27 cellular contexts compared by ENCODE assay signal in the genomic region with DNA sequence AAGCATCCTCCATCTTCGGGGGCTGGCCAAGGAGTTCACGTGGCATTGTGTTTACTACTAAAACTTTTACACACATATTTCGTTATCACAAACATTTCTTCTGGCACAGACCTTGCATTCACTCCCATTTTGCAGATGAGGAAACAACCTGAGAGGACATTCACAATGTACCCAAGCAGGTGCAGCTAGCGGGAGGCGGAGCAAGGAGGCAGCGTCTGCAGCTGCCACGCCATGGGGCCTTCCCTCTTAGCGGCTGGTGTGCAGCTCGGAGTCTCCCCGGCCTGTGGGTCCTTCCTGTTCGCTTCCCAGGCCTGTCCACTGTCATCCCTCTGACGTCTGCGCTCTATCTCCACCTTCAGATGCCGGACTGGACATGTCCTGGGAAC.
"Had no signal": no experiment of that assay in that cellular context is flagged by ENCODE, and none has a peak within 500 bp of the region (broad histone marks: within the 10 kb centered on the region; RNA-seq: fewer than 3 reads in every experiment).

No MANE protein-coding gene starts in this region.

- H3K36me3 ChIP-seq: left lung, pancreas, prostate gland, sigmoid colon, spleen, suprapubic skin, thoracic aorta, tibial artery, vagina had no signal

- H3K27ac ChIP-seq: left lung, pancreas, prostate gland, sigmoid colon, spleen, suprapubic skin, thoracic aorta, tibial artery, vagina had no signal

- H3K9me3 Mint-ChIP-seq: natural killer cell; stimulated activated effector memory CD8-positive, alpha-beta T cell treated with anti-CD3 and anti-CD28 coated beads, Interleukin-12 subunit alpha, Interleukin-12 subunit beta, amount 100 ng/mL, for 72 hours; stimulated activated naive CD8-positive, alpha-beta T cell treated with anti-CD3 and anti-CD28 coated beads, Interleukin-15, Interleukin-2, amounts not matched to agents 100 ng/mL and 50 ng/mL, for 24 hours had no signal

- H3K36me3 Mint-ChIP-seq: naive B cell; natural killer cell; stimulated activated effector memory CD8-positive, alpha-beta T cell treated with anti-CD3 and anti-CD28 coated beads, Interleukin-12 subunit alpha, Interleukin-12 subunit beta, amount 100 ng/mL, for 72 hours had no signal

- H3K4me1 Mint-ChIP-seq: mesothelial cell of epicardium, natural killer cell, nephron progenitor cell had no signal

- H3K4me3 ChIP-seq: left lung, lung, pancreas, prostate gland, sigmoid colon, spleen, suprapubic skin, thoracic aorta, tibial artery, vagina had no signal

- DNase-seq: hippocampal formation; kidney glomerular epithelial cell; left cardiac atrium; left lung; mesendoderm; naive B cell; natural killer cell; nephron progenitor cell; pancreas; retina; right cardiac atrium; sigmoid colon; small intestine; spleen; stimulated activated CD4-positive, alpha-beta T cell treated with anti-CD3 and anti-CD28 coated beads, Interleukin-4, amount 100 ng/mL, for 24 hours; stimulated activated naive CD4-positive, alpha-beta T cell; trophoblast cell had no signal

- ATAC-seq: left cardiac atrium; left lung; natural killer cell; pancreas; right cardiac atrium; stimulated activated effector memory CD8-positive, alpha-beta T cell treated with anti-CD3 and anti-CD28 coated beads, Interleukin-12 subunit alpha, Interleukin-12 subunit beta, amount 100 ng/mL, for 72 hours had no signal

- H3K27ac Mint-ChIP-seq: mesothelial cell of epicardium; naive B cell; natural killer cell; nephron progenitor cell; stimulated activated effector memory CD8-positive, alpha-beta T cell treated with anti-CD3 and anti-CD28 coated beads, Interleukin-12 subunit alpha, Interleukin-12 subunit beta, amount 100 ng/mL, for 72 hours; stimulated activated naive CD8-positive, alpha-beta T cell treated with anti-CD3 and anti-CD28 coated beads, Interleukin-15, Interleukin-2, amounts not matched to agents 100 ng/mL and 50 ng/mL, for 24 hours had no signal

- H3K4me3 Mint-ChIP-seq: mesothelial cell of epicardium; naive B cell; natural killer cell; nephron progenitor cell; stimulated activated effector memory CD8-positive, alpha-beta T cell treated with anti-CD3 and anti-CD28 coated beads, Interleukin-12 subunit alpha, Interleukin-12 subunit beta, amount 100 ng/mL, for 72 hours; stimulated activated naive CD8-positive, alpha-beta T cell treated with anti-CD3 and anti-CD28 coated beads, Interleukin-15, Interleukin-2, amounts not matched to agents 100 ng/mL and 50 ng/mL, for 24 hours had no signal

- H3K4me1 ChIP-seq: left lung, pancreas, prostate gland, spleen, suprapubic skin, tibial artery, vagina had no signal

- H3K27me3 ChIP-seq: pancreas, sigmoid colon, vagina had no signal

- H3K9me3 ChIP-seq: left lung, pancreas, prostate gland, sigmoid colon, spleen, suprapubic skin, thoracic aorta, tibial artery, vagina had no signal

- FAIRE-seq: keratinocyte, pancreas, small intestine had no signal
